In genomic region chr6:26577720-26578072, GRCh38 we compare ENCODE assay signal across 9 cellular contexts. TPM values are rescaled to one million over a fixed set of nuclear protein-coding genes. Genes with fewer than 3 reads are reported as not detected.
DNase-seq lines count a peak whose midpoint lies in the region; ATAC-seq and TF ChIP-seq lines count a peak whose summit lies in the region.
"Had no signal": no experiment of that assay in that cellular context is flagged by ENCODE, and none has a peak within 500 bp of the region (broad histone marks: within the 10 kb centered on the region; RNA-seq: fewer than 3 reads in every experiment).

No MANE protein-coding gene starts in this region.

- H3K4me3 Mint-ChIP-seq in T-helper 2 cell treated with Interferon-gamma antibody and Interleukin-4, amounts not matched to agents 5 μg/mL and 100 μg/mL, for 36 hours = peak overlapping the region; percentile 89
- peak overlapping the region; percentile 73 for H3K4me3 Mint-ChIP-seq in activated B cell treated with CpG ODN at 0.5 μM for 24 hours

- intact Hi-C loops in activated B cell treated with CpG ODN at 0.5 μM for 24 hours (cut with micrococcal nuclease) = loop anchor here (1.0 to 10.0 kb wide), 2 partner anchors 19 to 1107 kb away; partner anchors contain the start of gene ABT1

- POLR2A ChIA-PET in activated B cell treated with CpG ODN at 0.5 μM for 24 hours (lab: Charles Lee) = interaction anchor here (1.1 to 2.5 kb wide), 3 partner anchors 12 to 40 kb away, joined by 3 to 15 read pairs (median 8); partner anchors contain the start of gene HMGN4

- TF ChIP-seq CTCF in activated B cell treated with CpG ODN at 0.5 μM for 24 hours (IDR thresholded peaks at IDR 0.05) (no peak), fibroblast of the aortic adventitia (IDR thresholded peaks at IDR 0.05; ENCODE audit: insufficient read depth, low read length) (no peak)

- peaks cover 13% of the 10 kb centered on the region for H3K9me3 Mint-ChIP-seq in T-helper 2 cell treated with Interferon-gamma antibody and Interleukin-4, amounts not matched to agents 5 μg/mL and 100 μg/mL, for 36 hours
- peaks cover 15% of the 10 kb centered on the region for H3K9me3 Mint-ChIP-seq in activated B cell treated with CpG ODN at 0.5 μM for 24 hours

- no peak for DNase-seq in T-helper 2 cell treated with Interferon-gamma antibody and Interleukin-4, amounts not matched to agents 5 μg/mL and 100 μg/mL, for 36 hours (ENCODE audit: low spot score)
- no peak for DNase-seq in T-helper 2 cell
- DNase-seq in activated B cell treated with CpG ODN at 0.5 μM for 24 hours = no peak
- DNase-seq in fibroblast of the aortic adventitia (ENCODE audit: low read depth) = no peak
- no peak for DNase-seq in skeletal muscle cell (ENCODE audit: low read depth)
- no peak for DNase-seq in NCI-H1417 (lab: John Stamatoyannopoulos, UW)
- DNase-seq in stimulated activated CD4-positive, alpha-beta T cell treated with anti-CD3 and anti-CD28 coated beads, Interleukin-4, amount 100 ng/mL, for 4 hours = no peak
- DNase-seq: 8988T had no signal

- CTCF ChIA-PET in activated B cell treated with CpG ODN at 0.5 μM for 24 hours (lab: Charles Lee) = interaction anchor here (1.2 to 1.4 kb wide), 2 partner anchors 8 to 18 kb away, joined by 3 to 7 read pairs; no protein-coding TSS in a partner anchor

- H3K4me1 Mint-ChIP-seq in T-helper 2 cell treated with Interferon-gamma antibody and Interleukin-4, amounts not matched to agents 5 μg/mL and 100 μg/mL, for 36 hours (ENCODE audit: low read depth) = peaks cover 31% of the 10 kb centered on the region
- peaks cover 16% of the 10 kb centered on the region for H3K4me1 Mint-ChIP-seq in activated B cell treated with CpG ODN at 0.5 μM for 24 hours

- ATAC-seq in activated B cell treated with CpG ODN at 0.5 μM for 24 hours (ENCODE audit: low read depth) (no peak), GM21447 (IDR thresholded peaks at IDR 0.05; ENCODE audit: unreplicated experiment) (no peak)

- H3K4me3 ChIP-seq in fibroblast of the aortic adventitia (ENCODE audit: low read depth, low read length) (peak overlapping the region; percentile 63), skeletal muscle cell (ENCODE audit: low read depth, low read length) (peak overlapping the region; percentile 53)

- H3K27ac Mint-ChIP-seq in T-helper 2 cell treated with Interferon-gamma antibody and Interleukin-4, amounts not matched to agents 5 μg/mL and 100 μg/mL, for 36 hours = peak overlapping the region; percentile 69
- H3K27ac Mint-ChIP-seq in activated B cell treated with CpG ODN at 0.5 μM for 24 hours = no peak overlapping the region

- H3K27me3 Mint-ChIP-seq in T-helper 2 cell treated with Interferon-gamma antibody and Interleukin-4, amounts not matched to agents 5 μg/mL and 100 μg/mL, for 36 hours (ENCODE audit: low read depth) = peaks cover 13% of the 10 kb centered on the region
- no peaks in the 10 kb centered on the region for H3K27me3 Mint-ChIP-seq in activated B cell treated with CpG ODN at 0.5 μM for 24 hours

- H3K36me3 Mint-ChIP-seq in T-helper 2 cell treated with Interferon-gamma antibody and Interleukin-4, amounts not matched to agents 5 μg/mL and 100 μg/mL, for 36 hours (ENCODE audit: low read depth) = peaks cover 4% of the 10 kb centered on the region
- H3K36me3 Mint-ChIP-seq in activated B cell treated with CpG ODN at 0.5 μM for 24 hours (ENCODE audit: low read depth) = no peaks in the 10 kb centered on the region

RNA-seq across cellular contexts. Expression of gene ABT1, which starts 19.1 kb away (rescaled TPM):
- 30.7 and 30.8 TPM in 2 replicates for total RNA-seq in activated B cell treated with CpG ODN at 0.5 μM for 24 hours
- 4.1 and 10.0 TPM in 2 replicates for total RNA-seq in fibroblast of the aortic adventitia (ENCODE audit: low replicate concordance)

RNA-seq across cellular contexts. Expression of gene HMGN4, which starts 39.5 kb away (rescaled TPM):
- total RNA-seq in activated B cell treated with CpG ODN at 0.5 μM for 24 hours = 74.5 and 82.2 TPM in 2 replicates
- total RNA-seq in fibroblast of the aortic adventitia (ENCODE audit: low replicate concordance) = 32.7 and 50.3 TPM in 2 replicates
